ENCODE assay signal across 8 cellular contexts in genomic region chr11:9138612-9139579, GRCh38. TPM values are rescaled to one million over a fixed set of nuclear protein-coding genes. Genes with fewer than 3 reads are reported as not detected.
DNase-seq lines count a peak whose midpoint lies in the region; ATAC-seq, FAIRE-seq and TF ChIP-seq lines count a peak whose summit lies in the region.

No MANE protein-coding gene starts in this region.

- H3K36me3 ChIP-seq in ACC112 (ENCODE audit: insufficient read depth, low read length) (peaks cover 15% of the 10 kb centered on the region), SK-N-SH (replicated peaks in 1 of 2; ENCODE audit: control insufficient read depth in 1 of 2, insufficient read depth in 2 of 2, low read length in 1 of 2) (peaks cover 49 to 56% of the 10 kb centered on the region in 2 experiments), endothelial cell of umbilical vein (ENCODE audit: control insufficient read depth in 2 of 2, extremely low read depth in 1 of 2, insufficient read depth in 2 of 2, low read length in 2 of 2) (peaks cover 11 to 16% of the 10 kb centered on the region in 2 experiments)

- no peaks in the 10 kb centered on the region for H3K9me3 ChIP-seq in SK-N-SH
- no peaks in the 10 kb centered on the region for H3K9me3 ChIP-seq in endothelial cell of umbilical vein (replicated peaks; ENCODE audit: control insufficient read depth, insufficient read depth, low read length)

- TF ChIP-seq CTCF in SK-N-SH (IDR thresholded peaks at IDR 0.05), result no peak
- no peak for TF ChIP-seq CTCF in endothelial cell of umbilical vein (IDR thresholded peaks at IDR 0.05; ENCODE audit: extremely low read depth in 1 of 2, insufficient read depth in 1 of 2, low read depth in 1 of 2, low read length in 2 of 2)

- TF ChIP-seq EP300 in SK-N-SH (IDR thresholded peaks at IDR 0.05; ENCODE audit: borderline replicate concordance in 1 of 2, low read depth in 1 of 2, low read length in 1 of 2), result no peak

- peak; percentile 59 for ATAC-seq in sciatic nerve

- peaks cover 33% of the 10 kb centered on the region for H3F3A ChIP-seq in SK-N-SH (replicated peaks; ENCODE audit: insufficient read depth)

- DNase-seq in HT-29 (ENCODE audit: low spot score), result peak; percentile 87
- no peak for DNase-seq in SK-N-SH
- DNase-seq in endothelial cell of umbilical vein (ENCODE audit: low read depth, low spot score), result peak; percentile 98
- no peak for DNase-seq in sciatic nerve (ENCODE audit: low spot score)
- DNase-seq in SK-N-DZ (ENCODE audit: low spot score), result no peak
- no peak for DNase-seq in medulla oblongata (ENCODE audit: extremely low spot score)
- DNase-seq in midbrain (lab: John Stamatoyannopoulos, UW), result no peak

- H3K4me1 ChIP-seq in ACC112 (ENCODE audit: control insufficient read depth, insufficient read depth, low read length, unreplicated experiment) (peaks cover 26% of the 10 kb centered on the region), SK-N-SH (ENCODE audit: control insufficient read depth in 1 of 2, insufficient read depth in 2 of 2, low read depth in 1 of 2, low read length in 1 of 2) (peaks cover 0 to 24% of the 10 kb centered on the region in 2 experiments; a peak in 3 of 4 replicates), endothelial cell of umbilical vein (ENCODE audit: control insufficient read depth, extremely low read depth, insufficient read depth, low read length) (peaks cover 37% of the 10 kb centered on the region)

- POLR2A ChIA-PET in SK-N-SH (lab: Yijun Ruan, JAX), result interaction anchor here (1.5 kb wide), 1 partner anchor 175 kb away, joined by 3 read pairs; the partner anchor contains the start of gene TMEM9B
- POLR2A ChIA-PET in endothelial cell of umbilical vein (lab: Charles Lee), result no interaction called here

- H3K9me1 ChIP-seq in endothelial cell of umbilical vein (replicated peaks; ENCODE audit: control insufficient read depth, extremely low read depth, insufficient read depth, low read length), result no peaks in the 10 kb centered on the region

- TF ChIP-seq RAD21 in SK-N-SH (IDR thresholded peaks at IDR 0.05; ENCODE audit: low read length), result no peak

- intact Hi-C loops in endothelial cell of umbilical vein (cut with micrococcal nuclease) (loop anchor here (1.0 to 5.0 kb wide), 2 partner anchors 137 to 225 kb away; partner anchors contain the start of gene NRIP3), sciatic nerve (cut with DNase I) (no loop called here)

- H3K9ac ChIP-seq in SK-N-SH (no peak overlapping the region), endothelial cell of umbilical vein (replicated peaks; ENCODE audit: extremely low read depth, insufficient read depth, low read length) (peak overlapping the region; percentile 27)

- BruUV-seq in endothelial cell of umbilical vein (replicated peaks; lab: Mats Ljungman, UMichigan), result TSS peak; percentile 54

- H3K27ac ChIP-seq in ACC112 (ENCODE audit: low read depth, low read length) (peak overlapping the region; percentile 44), SK-N-SH (ENCODE audit: low read depth in 2 of 2, low read length in 1 of 2) (peak overlapping the region; percentile 29 to 70; a peak in 3 of 4 replicates), endothelial cell of umbilical vein (ENCODE audit: insufficient read depth, low read depth, low read length) (peak overlapping the region; percentile 75)

- no peaks in the 10 kb centered on the region for H3K79me2 ChIP-seq in ACC112 (ENCODE audit: control insufficient read depth, insufficient read depth, low read length, unreplicated experiment)
- no peaks in the 10 kb centered on the region for H3K79me2 ChIP-seq in SK-N-SH (ENCODE audit: insufficient read depth)
- H3K79me2 ChIP-seq in endothelial cell of umbilical vein (ENCODE audit: control insufficient read depth, insufficient read depth, low read length), result no peaks in the 10 kb centered on the region

- H4K20me1 ChIP-seq in SK-N-SH (ENCODE audit: insufficient read depth), result peaks cover 31% of the 10 kb centered on the region
- H4K20me1 ChIP-seq in endothelial cell of umbilical vein (replicated peaks; ENCODE audit: control insufficient read depth, extremely low read depth, insufficient read depth, low read length), result no peaks in the 10 kb centered on the region

- H3K27me3 ChIP-seq in ACC112 (ENCODE audit: insufficient read depth, low read length) (no peaks in the 10 kb centered on the region), SK-N-SH (ENCODE audit: insufficient read depth) (no peaks in the 10 kb centered on the region), endothelial cell of umbilical vein (ENCODE audit: control insufficient read depth in 2 of 2, insufficient read depth in 2 of 2, low read length in 2 of 2) (no peaks in the 10 kb centered on the region)

- no peaks in the 10 kb centered on the region for H3K9me2 ChIP-seq in SK-N-SH

- CTCF ChIA-PET in SK-N-SH (lab: Yijun Ruan, JAX), result interaction anchor here (0.8 to 6.3 kb wide), 28 partner anchors 9 to 493 kb away, joined by 3 to 205 read pairs (median 8); partner anchors contain the start of gene NRIP3
- CTCF ChIA-PET in endothelial cell of umbilical vein (lab: Charles Lee), result interaction anchor here (0.6 to 4.3 kb wide), 22 partner anchors 10 to 755 kb away, joined by 3 to 248 read pairs (median 7); partner anchors contain the start of gene NRIP3

- peak; percentile 97 for FAIRE-seq in endothelial cell of umbilical vein (lab: Jason Lieb, UNC)

- H3K4me2 ChIP-seq in SK-N-SH (peak overlapping the region; percentile 42; the same call in 1 of the 2 replicates), endothelial cell of umbilical vein (ENCODE audit: insufficient read depth, low read length) (peak overlapping the region; percentile 68)

- H2AFZ ChIP-seq in ACC112 (ENCODE audit: low read length, unreplicated experiment), result no peak overlapping the region
- no peak overlapping the region for H2AFZ ChIP-seq in SK-N-SH (ENCODE audit: low read depth)
- H2AFZ ChIP-seq in endothelial cell of umbilical vein (ENCODE audit: low read depth, low read length), result no peak overlapping the region

- 65% methylated on average over 18 of the region's 18 CpGs for WGBS in SK-N-SH (ENCODE audit: low lambda C conversion rate)

- dilution Hi-C loops in endothelial cell of umbilical vein (cut with MboI; ENCODE audit: extremely low pct_ligation_motif_present, low sequenced_read_pairs), result no loop called here

- H3K4me3 ChIP-seq in ACC112 (ENCODE audit: low read depth, low read length), result no peak overlapping the region
- H3K4me3 ChIP-seq in SK-N-SH (ENCODE audit: low read depth in 2 of 2, low read length in 1 of 2), result no peak overlapping the region
- no peak overlapping the region for H3K4me3 ChIP-seq in endothelial cell of umbilical vein (replicated peaks in 1 of 3; ENCODE audit: insufficient read depth in 1 of 3, low read depth in 1 of 3, low read length in 3 of 3)

- TF ChIP-seq POLR2A in endothelial cell of umbilical vein (IDR thresholded peaks at IDR 0.05; ENCODE audit: low read depth, low read length), result no peak

TF ChIP-seq in SK-N-SH, 30 proteins besides CTCF, POLR2A, EP300 and RAD21 (continues in another document):
- peak; percentile 63 for TF ChIP-seq TCF12 (IDR thresholded peaks at IDR 0.05)
- TF ChIP-seq FOSL2 (IDR thresholded peaks at IDR 0.05; ENCODE audit: borderline replicate concordance, low read depth), result peak; percentile 75; the same call in 1 of the 2 replicates
- peak; percentile 64; the same call in 1 of the 2 replicates for TF ChIP-seq SIN3A (IDR thresholded peaks at IDR 0.05; ENCODE audit: borderline replicate concordance, low read depth, low read length)
- peak; percentile 90 for TF ChIP-seq NFIC (IDR thresholded peaks at IDR 0.05; ENCODE audit: borderline replicate concordance)
- TF ChIP-seq, protein P1, sequence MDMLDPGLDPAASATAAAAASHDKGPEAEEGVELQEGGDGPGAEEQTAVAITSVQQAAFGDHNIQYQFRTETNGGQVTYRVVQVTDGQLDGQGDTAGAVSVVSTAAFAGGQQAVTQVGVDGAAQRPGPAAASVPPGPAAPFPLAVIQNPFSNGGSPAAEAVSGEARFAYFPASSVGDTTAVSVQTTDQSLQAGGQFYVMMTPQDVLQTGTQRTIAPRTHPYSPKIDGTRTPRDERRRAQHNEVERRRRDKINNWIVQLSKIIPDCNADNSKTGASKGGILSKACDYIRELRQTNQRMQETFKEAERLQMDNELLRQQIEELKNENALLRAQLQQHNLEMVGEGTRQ (IDR thresholded peaks at IDR 0.05; ENCODE audit: borderline replicate concordance, low read depth, low read length), result no peak

TF ChIP-seq in endothelial cell of umbilical vein, 7 proteins besides CTCF, POLR2A, EP300 and RAD21:
- no peak for TF ChIP-seq GATA2 (IDR thresholded peaks at IDR 0.05; ENCODE audit: insufficient read depth, insufficient read length, low read depth, low read length)
- TF ChIP-seq FOS (IDR thresholded peaks at IDR 0.05; ENCODE audit: borderline replicate concordance, insufficient read depth, low read length), result peak; percentile 97
- TF ChIP-seq MYC (IDR thresholded peaks at IDR 0.05; ENCODE audit: low read depth, low read length), result peak; percentile 21
- TF ChIP-seq, protein P2, sequence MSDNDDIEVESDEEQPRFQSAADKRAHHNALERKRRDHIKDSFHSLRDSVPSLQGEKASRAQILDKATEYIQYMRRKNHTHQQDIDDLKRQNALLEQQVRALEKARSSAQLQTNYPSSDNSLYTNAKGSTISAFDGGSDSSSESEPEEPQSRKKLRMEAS (IDR thresholded peaks at IDR 0.05; ENCODE audit: insufficient read depth, insufficient read length), result peak; percentile 9
- TF ChIP-seq EZH2 (IDR thresholded peaks at IDR 0.05; ENCODE audit: borderline replicate concordance, low read depth, low read length, severe bottlenecking), result no peak
- peak; percentile 94 for TF ChIP-seq JUN (IDR thresholded peaks at IDR 0.05; ENCODE audit: borderline replicate concordance, insufficient read depth, insufficient read length, low read depth)
- peak; percentile 81 for TF ChIP-seq POLR2AphosphoS5 (IDR thresholded peaks at IDR 0.05; ENCODE audit: insufficient read depth, low read depth, low read length)
TF ChIP-seq in endothelial cell of umbilical vein: peak in this region for 5.

RNA-seq across cellular contexts. Expression of gene SCUBE2, which starts 47.5 kb away (rescaled TPM):
- not detected in 2 replicates for total RNA-seq in HT-29 (2014; rRNA removed; shearing (Covaris generic))
- 0.70 and 0.76 TPM in 2 replicates for polyA plus RNA-seq in SK-N-SH (2012; rRNA removed)
- 0.79 and 0.88 TPM in 2 replicates for polyA plus RNA-seq in SK-N-SH (2012; cell fraction: cytosol; rRNA removed)
- 1.2 and 1.4 TPM in 2 replicates for polyA plus RNA-seq in SK-N-SH (2012; cell fraction: nucleus; rRNA removed)
- 1.6 and 3.5 TPM in 2 replicates for total RNA-seq in endothelial cell of umbilical vein
- 0.54 and 0.55 TPM in 2 replicates for polyA plus RNA-seq in endothelial cell of umbilical vein
- 0.25 and 0.66 TPM in 2 replicates for polyA plus RNA-seq in endothelial cell of umbilical vein (2011; cell fraction: cytosol; rRNA removed)
- polyA plus RNA-seq in endothelial cell of umbilical vein (2011; cell fraction: nucleus; rRNA removed), result 1.2 and 1.4 TPM in 2 replicates
- 0.87 and 1.2 TPM in 2 replicates for polyA plus RNA-seq in endothelial cell of umbilical vein (2012)
- polyA minus RNA-seq in endothelial cell of umbilical vein, result 0.17 and 0.80 TPM in 2 replicates
- not detected for polyA minus RNA-seq in endothelial cell of umbilical vein (2011; cell fraction: cytosol; rRNA and poly(A)+ RNA removed)
- 2.0 and 3.4 TPM in 2 replicates for polyA minus RNA-seq in endothelial cell of umbilical vein (2011; cell fraction: nucleus; rRNA and poly(A)+ RNA removed)
- 8.8 TPM for total RNA-seq in sciatic nerve
- polyA plus RNA-seq in SK-N-DZ (2014; cell fraction: cytosol; rRNA removed), result 5.8 and 9.1 TPM in 2 replicates
- 2.0 and 2.3 TPM in 2 replicates for polyA plus RNA-seq in SK-N-DZ (2014; cell fraction: nucleus; rRNA removed)

Comparison
In these comparisons a context has a peak if more than half of its experiments do, and no peak if none do; other contexts are left out.
1. DNase-seq: peak in HT-29 (single experiment) and endothelial cell of umbilical vein (single experiment); none in SK-N-SH (single experiment), sciatic nerve (single experiment), SK-N-DZ (single experiment), medulla oblongata (single experiment) and midbrain (single experiment).
2. Peak in every context shown above with its lines, with median percentiles within 50 percentile points of each other: H3K27ac ChIP-seq.